Comparison of ENCODE assay signal across 9 cellular contexts in the genomic region with DNA sequence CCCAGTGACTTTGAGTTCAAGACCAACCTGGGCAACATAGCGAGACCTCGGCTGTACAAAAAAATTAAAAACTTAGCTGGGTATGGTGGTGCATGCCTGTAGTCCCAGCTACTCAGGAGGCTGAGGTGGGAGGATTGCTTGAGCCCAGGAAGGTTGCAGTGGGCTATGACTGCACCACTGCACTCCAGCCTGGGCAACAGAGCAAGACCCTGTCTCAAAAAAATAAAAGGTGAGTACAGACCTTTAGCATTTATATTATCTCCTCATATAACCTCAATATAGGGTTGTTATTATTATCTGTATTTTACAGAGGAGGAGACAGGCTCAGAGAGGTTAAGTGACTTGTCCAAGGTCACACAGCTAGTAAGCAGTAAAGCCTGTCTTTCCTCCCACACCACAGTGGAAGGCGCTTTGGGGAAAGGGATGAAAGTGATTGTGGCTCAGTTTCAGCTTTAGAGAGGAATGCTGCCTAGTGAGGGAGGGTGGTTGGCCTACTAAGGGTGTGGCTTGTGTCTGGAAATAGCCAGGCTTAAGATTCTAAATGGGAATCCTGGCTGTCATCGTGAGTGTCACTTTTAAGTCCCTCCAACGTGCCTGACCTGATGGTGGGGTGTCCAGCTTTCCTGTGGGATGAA. TPM values are rescaled to one million over a fixed set of nuclear protein-coding genes. Genes with fewer than 3 reads are reported as not detected.
DNase-seq lines count a peak whose midpoint lies in the region; ATAC-seq and TF ChIP-seq lines count a peak whose summit lies in the region.
"Had no signal": no experiment of that assay in that cellular context is flagged by ENCODE, and none has a peak within 500 bp of the region (broad histone marks: within the 10 kb centered on the region; RNA-seq: fewer than 3 reads in every experiment).

No MANE protein-coding gene starts in this region.

- dilution Hi-C loops in IMR-90 (cut with HindIII; ENCODE audit: low sequenced_read_pairs, unreplicated experiment): no loop called here

- BruUV-seq in IMR-90 (replicated peaks; lab: Mats Ljungman, UMichigan): no TSS peak

- in situ Hi-C loops in IMR-90 (cut with MboI; ENCODE audit: low sequenced_read_pairs): no loop called here

- H3K36me3 Mint-ChIP-seq in activated T-helper 1 cell treated with anti-CD3 and anti-CD28 coated beads, Interleukin-12 subunit alpha, Interleukin-12 subunit beta, Interleukin-2, Interleukin-4 antibody, amounts not matched to agents 30 ng/mL and 10 ng/mL and 1 ng/mL, durations not matched to agents 14 hours and 24 hours and 36 hours (ENCODE audit: low read depth): peaks cover 39% of the 10 kb centered on the region
- peaks cover 41% of the 10 kb centered on the region for H3K36me3 Mint-ChIP-seq in stimulated activated memory B cell treated with anti-CD40 and anti-IgM and Interleukin-4, amounts not matched to agents 10 μg/mL and 1 μg/mL and 100 μg/mL, for 72 hours

- H3K27me3 ChIP-seq in IMR-90 (ENCODE audit: control insufficient read depth, insufficient read depth, low read length) (no peaks in the 10 kb centered on the region), left ventricle myocardium inferior (ENCODE audit: low read depth) (no peaks in the 10 kb centered on the region)

- no peak overlapping the region for H2AK5ac ChIP-seq in IMR-90 (ENCODE audit: low read depth, low read length)

- no CpG with 5 or more reads among the region's 5 CpGs for WGBS in IMR-90 (ENCODE audit: extremely low coverage in 2 of 2, insufficient read length in 1 of 2), 2 experiments

- TF ChIP-seq CTCF in IMR-90 (conservative IDR thresholded peaks at IDR 0.05; ENCODE audit: low read depth, low read length) (no peak), left ventricle myocardium inferior (IDR thresholded peaks at IDR 0.05; ENCODE audit: borderline replicate concordance) (no peak)

- no peak overlapping the region for H2BK20ac ChIP-seq in IMR-90 (ENCODE audit: low read depth, low read length)

- no peak overlapping the region for H3K4ac ChIP-seq in IMR-90 (ENCODE audit: low read depth, low read length)

- H3K9me3 ChIP-seq in IMR-90 (ENCODE audit: control insufficient read depth, insufficient read depth, low read length) (peaks cover 4% of the 10 kb centered on the region), left ventricle myocardium inferior (replicated peaks) (no peaks in the 10 kb centered on the region)

- H2BK5ac ChIP-seq in IMR-90 (ENCODE audit: low read depth, low read length, poor library complexity, severe bottlenecking): no peak overlapping the region

- H3K23ac ChIP-seq in IMR-90 (ENCODE audit: low read depth, low read length): no peak overlapping the region

- no peak for TF ChIP-seq RAD21 in IMR-90 (IDR thresholded peaks at IDR 0.05; ENCODE audit: low read length)

- H2AK9ac ChIP-seq in IMR-90 (replicated peaks; ENCODE audit: low read depth, low read length, poor library complexity): peak overlapping the region; percentile 9

- no peak overlapping the region for H3K9ac ChIP-seq in IMR-90 (ENCODE audit: low read depth, low read length)

- intact Hi-C loops in IMR-90 (cut with micrococcal nuclease): no loop called here
- intact Hi-C loops in activated T-helper 1 cell treated with anti-CD3 and anti-CD28 coated beads, Interleukin-12 subunit alpha, Interleukin-12 subunit beta, Interleukin-2, Interleukin-4 antibody, amounts not matched to agents 30 ng/mL and 10 ng/mL and 1 ng/mL, durations not matched to agents 14 hours and 24 hours and 36 hours (cut with micrococcal nuclease): no loop called here
- intact Hi-C loops in left ventricle myocardium inferior (cut with micrococcal nuclease): no loop called here

- POLR2A ChIA-PET in IMR-90 (lab: Charles Lee; ENCODE audit: unreplicated experiment): no interaction called here

- H3K27ac Mint-ChIP-seq in activated T-helper 1 cell treated with anti-CD3 and anti-CD28 coated beads, Interleukin-12 subunit alpha, Interleukin-12 subunit beta, Interleukin-2, Interleukin-4 antibody, amounts not matched to agents 30 ng/mL and 10 ng/mL and 1 ng/mL, durations not matched to agents 14 hours and 24 hours and 36 hours: peak overlapping the region; percentile 47
- peak overlapping the region; percentile 97 for H3K27ac Mint-ChIP-seq in stimulated activated memory B cell treated with anti-CD40 and anti-IgM and Interleukin-4, amounts not matched to agents 10 μg/mL and 1 μg/mL and 100 μg/mL, for 72 hours

- H3K56ac ChIP-seq in IMR-90 (ENCODE audit: extremely low read depth, insufficient read depth, low read length): no peak overlapping the region

- H3K4me3 Mint-ChIP-seq in activated T-helper 1 cell treated with anti-CD3 and anti-CD28 coated beads, Interleukin-12 subunit alpha, Interleukin-12 subunit beta, Interleukin-2, Interleukin-4 antibody, amounts not matched to agents 30 ng/mL and 10 ng/mL and 1 ng/mL, durations not matched to agents 14 hours and 24 hours and 36 hours: no peak overlapping the region
- H3K4me3 Mint-ChIP-seq in stimulated activated memory B cell treated with anti-CD40 and anti-IgM and Interleukin-4, amounts not matched to agents 10 μg/mL and 1 μg/mL and 100 μg/mL, for 72 hours: no peak overlapping the region

- no peak overlapping the region for H3K27ac ChIP-seq in IMR-90 (ENCODE audit: insufficient read depth, low read length)
- peak overlapping the region; percentile 99 for H3K27ac ChIP-seq in left ventricle myocardium inferior (replicated peaks)

- H4K91ac ChIP-seq in IMR-90 (ENCODE audit: insufficient read depth, low read depth, low read length): no peak overlapping the region

- TF ChIP-seq POLR2A in IMR-90 (IDR thresholded peaks at IDR 0.05; ENCODE audit: low read depth, low read length): no peak

- no peak overlapping the region for H4K8ac ChIP-seq in IMR-90 (ENCODE audit: low read depth in 2 of 2, low read length in 2 of 2)

- H3K18ac ChIP-seq in IMR-90 (ENCODE audit: low read depth, low read length): no peak overlapping the region

- H3K4me1 ChIP-seq in IMR-90 (ENCODE audit: control insufficient read depth, insufficient read depth, low read length): peaks cover 6% of the 10 kb centered on the region
- peaks cover 100% of the 10 kb centered on the region for H3K4me1 ChIP-seq in left ventricle myocardium inferior

- CTCF ChIA-PET in IMR-90 (lab: Yijun Ruan, JAX): interaction anchor here (1.3 kb wide), 1 partner anchor 10 kb away, joined by 3 read pairs; no protein-coding TSS in a partner anchor

- no peak overlapping the region for H4K5ac ChIP-seq in IMR-90 (ENCODE audit: low read depth, low read length)

- 0 out of 4 replicates have a peak, but pooled peaks cover 0 to 4% of the 10 kb centered on the region in 2 experiments for H3K79me1 ChIP-seq in IMR-90 (ENCODE audit: low read depth in 1 of 2, low read length in 2 of 2)

- peaks cover 56% of the 10 kb centered on the region for H3K4me1 Mint-ChIP-seq in activated T-helper 1 cell treated with anti-CD3 and anti-CD28 coated beads, Interleukin-12 subunit alpha, Interleukin-12 subunit beta, Interleukin-2, Interleukin-4 antibody, amounts not matched to agents 30 ng/mL and 10 ng/mL and 1 ng/mL, durations not matched to agents 14 hours and 24 hours and 36 hours (ENCODE audit: low read depth)
- H3K4me1 Mint-ChIP-seq in stimulated activated memory B cell treated with anti-CD40 and anti-IgM and Interleukin-4, amounts not matched to agents 10 μg/mL and 1 μg/mL and 100 μg/mL, for 72 hours: peaks cover 49% of the 10 kb centered on the region

- no peak overlapping the region for H3K14ac ChIP-seq in IMR-90 (replicated peaks; ENCODE audit: low read depth, low read length)

- peaks cover 14% of the 10 kb centered on the region for H3K9me1 ChIP-seq in IMR-90 (ENCODE audit: insufficient read depth, low read length)

- no peaks in the 10 kb centered on the region for H4K20me1 ChIP-seq in IMR-90 (ENCODE audit: insufficient read depth, low read length)

- no peaks in the 10 kb centered on the region for H3K27me3 Mint-ChIP-seq in activated T-helper 1 cell treated with anti-CD3 and anti-CD28 coated beads, Interleukin-12 subunit alpha, Interleukin-12 subunit beta, Interleukin-2, Interleukin-4 antibody, amounts not matched to agents 30 ng/mL and 10 ng/mL and 1 ng/mL, durations not matched to agents 14 hours and 24 hours and 36 hours (ENCODE audit: insufficient read depth)
- no peaks in the 10 kb centered on the region for H3K27me3 Mint-ChIP-seq in stimulated activated memory B cell treated with anti-CD40 and anti-IgM and Interleukin-4, amounts not matched to agents 10 μg/mL and 1 μg/mL and 100 μg/mL, for 72 hours

- no peak overlapping the region for H2BK120ac ChIP-seq in IMR-90 (ENCODE audit: low read depth, low read length)

- DNase-seq in IMR-90: no peak
- no peak for DNase-seq in activated T-helper 1 cell treated with anti-CD3 and anti-CD28 coated beads, Interleukin-12 subunit alpha, Interleukin-12 subunit beta, Interleukin-2, Interleukin-4 antibody, amounts not matched to agents 30 ng/mL and 10 ng/mL and 1 ng/mL, durations not matched to agents 14 hours and 24 hours and 36 hours (ENCODE audit: low spot score)
- DNase-seq in left ventricle myocardium inferior: no peak
- DNase-seq in NCI-H2107 (lab: John Stamatoyannopoulos, UW): no peak
- no peak for DNase-seq in NCI-H1694 treated with DMSO at 0.1 percent for 48 hours (lab: John Stamatoyannopoulos, UW)
- DNase-seq: NCI-H2081, SIG-M5 had no signal

- H3K36me3 ChIP-seq in IMR-90 (ENCODE audit: control insufficient read depth, insufficient read depth, low read length): peaks cover 36% of the 10 kb centered on the region
- peaks cover 72% of the 10 kb centered on the region for H3K36me3 ChIP-seq in left ventricle myocardium inferior

- H3K4me3 ChIP-seq in IMR-90 (ENCODE audit: insufficient read depth, low read depth, low read length): no peak overlapping the region
- H3K4me3 ChIP-seq in left ventricle myocardium inferior: peak overlapping the region; percentile 8

- no peaks in the 10 kb centered on the region for H3K9me3 Mint-ChIP-seq in activated T-helper 1 cell treated with anti-CD3 and anti-CD28 coated beads, Interleukin-12 subunit alpha, Interleukin-12 subunit beta, Interleukin-2, Interleukin-4 antibody, amounts not matched to agents 30 ng/mL and 10 ng/mL and 1 ng/mL, durations not matched to agents 14 hours and 24 hours and 36 hours
- no peaks in the 10 kb centered on the region for H3K9me3 Mint-ChIP-seq in stimulated activated memory B cell treated with anti-CD40 and anti-IgM and Interleukin-4, amounts not matched to agents 10 μg/mL and 1 μg/mL and 100 μg/mL, for 72 hours

- 0 out of 3 replicates have a peak overlapping the region, but pooled peaks have one; percentile 49 for H2BK15ac ChIP-seq in IMR-90 (ENCODE audit: low read depth, low read length)

- H3K4me2 ChIP-seq in IMR-90 (ENCODE audit: low read depth, low read length): no peak overlapping the region

- no peak overlapping the region for H2AFZ ChIP-seq in IMR-90 (replicated peaks; ENCODE audit: low read length, poor library complexity)

- ATAC-seq in IMR-90 (ENCODE audit: low read depth) (no peak), GM18870 (IDR thresholded peaks at IDR 0.05; ENCODE audit: unreplicated experiment) (no peak)
- ATAC-seq in stimulated activated memory B cell treated with anti-CD40 and anti-IgM and Interleukin-4, amounts not matched to agents 10 μg/mL and 1 μg/mL and 100 μg/mL, for 72 hours: no peak

RNA-seq across cellular contexts. Expression of a gene that starts 7.2 kb away (rescaled TPM):
- 2.0 and 2.5 TPM in 2 replicates for total RNA-seq in IMR-90 (2012; rRNA removed)
- 10.4 and 13.2 TPM in 2 replicates for polyA plus RNA-seq in IMR-90 (2012; rRNA removed)
- polyA plus RNA-seq in IMR-90 (2012; cell fraction: cytosol; rRNA removed): 7.7 and 13.8 TPM in 2 replicates
- 58.1 and 63.1 TPM in 2 replicates for polyA plus RNA-seq in IMR-90 (2012; cell fraction: nucleus; rRNA removed; ENCODE audit: low replicate concordance)
- total RNA-seq in activated T-helper 1 cell treated with anti-CD3 and anti-CD28 coated beads, Interleukin-12 subunit alpha, Interleukin-12 subunit beta, Interleukin-2, Interleukin-4 antibody, amounts not matched to agents 30 ng/mL and 10 ng/mL and 1 ng/mL, durations not matched to agents 14 hours and 24 hours and 36 hours: 31.4 and 35.4 TPM in 2 replicates
- total RNA-seq in left ventricle myocardium inferior: 153 TPM

RNA-seq across cellular contexts. Expression of a gene that starts 43.0 kb away (rescaled TPM):
- total RNA-seq in IMR-90 (2012; rRNA removed) (14.7 and 15.0 TPM in 2 replicates), left ventricle myocardium inferior (17.9 TPM)
- polyA plus RNA-seq in IMR-90 (2012; rRNA removed): 14.2 and 15.2 TPM in 2 replicates
- polyA plus RNA-seq in IMR-90 (2012; cell fraction: cytosol; rRNA removed): 9.9 and 17.3 TPM in 2 replicates
- 7.1 and 9.4 TPM in 2 replicates for polyA plus RNA-seq in IMR-90 (2012; cell fraction: nucleus; rRNA removed; ENCODE audit: low replicate concordance)
- 27.1 and 31.4 TPM in 2 replicates for total RNA-seq in activated T-helper 1 cell treated with anti-CD3 and anti-CD28 coated beads, Interleukin-12 subunit alpha, Interleukin-12 subunit beta, Interleukin-2, Interleukin-4 antibody, amounts not matched to agents 30 ng/mL and 10 ng/mL and 1 ng/mL, durations not matched to agents 14 hours and 24 hours and 36 hours

RNA-seq across cellular contexts. Expression of a gene that starts 43.2 kb away (rescaled TPM):
- total RNA-seq in IMR-90 (2012; rRNA removed) (23.8 and 24.4 TPM in 2 replicates), left ventricle myocardium inferior (34.7 TPM)
- 47.5 and 55.1 TPM in 2 replicates for polyA plus RNA-seq in IMR-90 (2012; rRNA removed)
- polyA plus RNA-seq in IMR-90 (2012; cell fraction: cytosol; rRNA removed): 33.5 and 54.5 TPM in 2 replicates
- 74.8 and 97.8 TPM in 2 replicates for polyA plus RNA-seq in IMR-90 (2012; cell fraction: nucleus; rRNA removed; ENCODE audit: low replicate concordance)
- 121 and 133 TPM in 2 replicates for total RNA-seq in activated T-helper 1 cell treated with anti-CD3 and anti-CD28 coated beads, Interleukin-12 subunit alpha, Interleukin-12 subunit beta, Interleukin-2, Interleukin-4 antibody, amounts not matched to agents 30 ng/mL and 10 ng/mL and 1 ng/mL, durations not matched to agents 14 hours and 24 hours and 36 hours
